In genomic region chr5:77877516-77878070, GRCh38 we compare ENCODE assay signal across 2 cellular contexts.
TF ChIP-seq lines count a peak whose summit lies in the region.

No MANE protein-coding gene starts in this region.

TF ChIP-seq in IMR-90, 13 proteins besides CTCF, POLR2A, EP300 and RAD21 (continued from another document):
- TF ChIP-seq MXI1 (IDR thresholded peaks at IDR 0.05; ENCODE audit: borderline replicate concordance, low read depth, low read length) (no peak), FOS (IDR thresholded peaks at IDR 0.05; ENCODE audit: low read depth, low read length) (no peak), MAFK (IDR thresholded peaks at IDR 0.05; ENCODE audit: low read depth, low read length) (no peak), MAZ (IDR thresholded peaks at IDR 0.05; ENCODE audit: borderline replicate concordance, low read depth, low read length) (no peak)

TF ChIP-seq in GM12878, 131 proteins besides CTCF, POLR2A, EP300 and RAD21 (continued from another document):
- TF ChIP-seq ATF3 (IDR thresholded peaks at IDR 0.05; ENCODE audit: borderline replicate concordance, extremely low read depth, low read depth, low read length) (no peak), FOXK2 (IDR thresholded peaks at IDR 0.05) (no peak), ETV6 (conservative IDR thresholded peaks at IDR 0.05 in 1 of 2, IDR thresholded peaks at IDR 0.05 in 1 of 2; ENCODE audit: borderline replicate concordance in 1 of 2, low read depth in 1 of 2) (no peak)
